Comparison of ENCODE assay signal across 23 cellular contexts in genomic region chr16:87094246-87094865, GRCh38.
"Had no signal": no experiment of that assay in that cellular context is flagged by ENCODE, and none has a peak within 500 bp of the region (broad histone marks: within the 10 kb centered on the region; RNA-seq: fewer than 3 reads in every experiment).

No MANE protein-coding gene starts in this region.

- H3K27me3 ChIP-seq: cardiac muscle cell, ovary, testis, vagina had no signal

- H3K9me3 Mint-ChIP-seq: activated B cell treated with CpG ODN at 0.5 μM for 24 hours; activated CD4-positive, alpha-beta memory T cell treated with anti-CD3 and anti-CD28 coated beads for 36 hours; activated naive CD4-positive, alpha-beta T cell treated with anti-CD3 and anti-CD28 coated beads, Interleukin-2, amount 10 ng/mL, durations not matched to agents 7 days and 5 days; naive thymus-derived CD4-positive, alpha-beta T cell; stimulated activated naive B cell treated with anti-CD40 and anti-IgM and Interleukin-4, amounts not matched to agents 10 μg/mL and 1 μg/mL and 100 μg/mL, for 72 hours had no signal

- H3K27ac Mint-ChIP-seq: activated B cell treated with CpG ODN at 0.5 μM for 24 hours; activated CD4-positive, alpha-beta memory T cell treated with anti-CD3 and anti-CD28 coated beads for 36 hours; activated CD4-positive, alpha-beta T cell treated with anti-CD3 and anti-CD28 coated beads for 36 hours; activated naive CD4-positive, alpha-beta T cell treated with anti-CD3 and anti-CD28 coated beads, Interleukin-2, amount 10 ng/mL, durations not matched to agents 7 days and 5 days; naive thymus-derived CD4-positive, alpha-beta T cell; stimulated activated naive B cell treated with anti-CD40 and anti-IgM and Interleukin-4, amounts not matched to agents 10 μg/mL and 1 μg/mL and 100 μg/mL, for 72 hours had no signal

- H3K36me3 Mint-ChIP-seq: activated CD4-positive, alpha-beta memory T cell treated with anti-CD3 and anti-CD28 coated beads for 36 hours; activated naive CD4-positive, alpha-beta T cell treated with anti-CD3 and anti-CD28 coated beads, Interleukin-2, amount 10 ng/mL, durations not matched to agents 7 days and 5 days; naive thymus-derived CD4-positive, alpha-beta T cell; stimulated activated naive B cell treated with anti-CD40 and anti-IgM and Interleukin-4, amounts not matched to agents 10 μg/mL and 1 μg/mL and 100 μg/mL, for 72 hours had no signal

- H3K4me3 ChIP-seq: cardiac muscle cell, heart left ventricle, left lung, lung, ovary, prostate gland, testis, vagina had no signal

- H3K4me1 Mint-ChIP-seq: activated B cell treated with CpG ODN at 0.5 μM for 24 hours; activated CD4-positive, alpha-beta T cell treated with anti-CD3 and anti-CD28 coated beads for 36 hours; activated naive CD4-positive, alpha-beta T cell treated with anti-CD3 and anti-CD28 coated beads, Interleukin-2, amount 10 ng/mL, durations not matched to agents 7 days and 5 days; naive thymus-derived CD4-positive, alpha-beta T cell; stimulated activated naive B cell treated with anti-CD40 and anti-IgM and Interleukin-4, amounts not matched to agents 10 μg/mL and 1 μg/mL and 100 μg/mL, for 72 hours had no signal

- H3K27ac ChIP-seq: cardiac muscle cell, epithelial cell of prostate, heart left ventricle, left lung, neutrophil, ovary, prostate gland, testis, vagina had no signal

- H3K4me1 ChIP-seq: heart left ventricle, left lung, prostate gland, testis, vagina had no signal

- H3K4me3 Mint-ChIP-seq: activated B cell treated with CpG ODN at 0.5 μM for 24 hours; activated CD4-positive, alpha-beta memory T cell treated with anti-CD3 and anti-CD28 coated beads for 36 hours; activated CD4-positive, alpha-beta T cell treated with anti-CD3 and anti-CD28 coated beads for 36 hours; activated naive CD4-positive, alpha-beta T cell treated with anti-CD3 and anti-CD28 coated beads, Interleukin-2, amount 10 ng/mL, durations not matched to agents 7 days and 5 days; naive thymus-derived CD4-positive, alpha-beta T cell; stimulated activated naive B cell treated with anti-CD40 and anti-IgM and Interleukin-4, amounts not matched to agents 10 μg/mL and 1 μg/mL and 100 μg/mL, for 72 hours had no signal

- ATAC-seq: activated CD4-positive, alpha-beta T cell treated with anti-CD3 and anti-CD28 coated beads for 36 hours; heart left ventricle; left lung; naive thymus-derived CD4-positive, alpha-beta T cell; stimulated activated naive B cell treated with anti-CD40 and anti-IgM and Interleukin-4, amounts not matched to agents 10 μg/mL and 1 μg/mL and 100 μg/mL, for 72 hours had no signal

- DNase-seq: activated B cell treated with CpG ODN at 0.5 μM for 24 hours; activated CD4-positive, alpha-beta memory T cell treated with anti-CD3 and anti-CD28 coated beads for 36 hours; activated CD4-positive, alpha-beta T cell treated with anti-CD3 and anti-CD28 coated beads for 36 hours; activated naive CD4-positive, alpha-beta T cell treated with anti-CD3 and anti-CD28 coated beads, Interleukin-2, amount 10 ng/mL, durations not matched to agents 7 days and 5 days; activated T-cell treated with anti-CD3 and anti-CD28 coated beads, Interleukin-2, amount 50 U/mL, for 48 hours; amygdala; cortex of kidney; heart left ventricle; left lung; naive thymus-derived CD4-positive, alpha-beta T cell; ovary; stimulated activated CD4-positive, alpha-beta T cell treated with anti-CD3 and anti-CD28 coated beads, Interleukin-2, amount 100 ng/mL, for 48 hours; stimulated activated CD8-positive, alpha-beta memory T cell treated with anti-CD3 and anti-CD28 coated beads, Interleukin-4, amount 100 ng/mL, for 48 hours; stimulated activated naive B cell treated with anti-CD40 and anti-IgM and Interleukin-4, amounts not matched to agents 10 μg/mL and 1 μg/mL and 100 μg/mL, for 72 hours; T1000; testis; trophoblast cell had no signal

- H3K9me3 ChIP-seq: heart left ventricle, left lung, neutrophil, ovary, prostate gland, testis, vagina had no signal

- H3K36me3 ChIP-seq: cardiac muscle cell, heart left ventricle, left lung, neutrophil, ovary, prostate gland, vagina had no signal
